In the genomic region with DNA sequence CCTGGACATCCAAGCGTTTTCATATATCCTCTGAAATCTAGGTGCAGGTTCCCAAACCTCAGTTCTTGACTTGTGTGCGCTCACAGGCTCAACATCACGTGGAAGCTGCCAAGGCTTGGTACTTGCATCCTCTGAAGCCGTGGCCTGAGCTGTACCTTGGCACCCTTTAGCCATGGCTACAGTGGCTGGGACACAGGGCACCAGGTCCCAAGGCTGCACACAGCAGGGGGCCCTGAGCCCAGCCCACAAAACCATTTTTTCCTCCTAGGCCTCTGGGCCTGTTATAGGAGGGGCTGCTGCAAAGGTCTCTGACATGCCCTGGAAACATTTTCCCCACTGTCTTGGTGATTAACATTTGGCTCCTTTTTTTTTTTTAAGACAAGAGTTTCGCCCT, we compare ENCODE assay signal across 1 cellular context.
A peak's percentile ranks its signal among the peaks of the same experiment; 100 is the strongest.
TF ChIP-seq lines count a peak whose summit lies in the region.

No MANE protein-coding gene starts in this region.

TF ChIP-seq in HEK293, 187 proteins besides CTCF, POLR2A, EP300 and RAD21 (continued from another document):
- TF ChIP-seq, protein P1, sequence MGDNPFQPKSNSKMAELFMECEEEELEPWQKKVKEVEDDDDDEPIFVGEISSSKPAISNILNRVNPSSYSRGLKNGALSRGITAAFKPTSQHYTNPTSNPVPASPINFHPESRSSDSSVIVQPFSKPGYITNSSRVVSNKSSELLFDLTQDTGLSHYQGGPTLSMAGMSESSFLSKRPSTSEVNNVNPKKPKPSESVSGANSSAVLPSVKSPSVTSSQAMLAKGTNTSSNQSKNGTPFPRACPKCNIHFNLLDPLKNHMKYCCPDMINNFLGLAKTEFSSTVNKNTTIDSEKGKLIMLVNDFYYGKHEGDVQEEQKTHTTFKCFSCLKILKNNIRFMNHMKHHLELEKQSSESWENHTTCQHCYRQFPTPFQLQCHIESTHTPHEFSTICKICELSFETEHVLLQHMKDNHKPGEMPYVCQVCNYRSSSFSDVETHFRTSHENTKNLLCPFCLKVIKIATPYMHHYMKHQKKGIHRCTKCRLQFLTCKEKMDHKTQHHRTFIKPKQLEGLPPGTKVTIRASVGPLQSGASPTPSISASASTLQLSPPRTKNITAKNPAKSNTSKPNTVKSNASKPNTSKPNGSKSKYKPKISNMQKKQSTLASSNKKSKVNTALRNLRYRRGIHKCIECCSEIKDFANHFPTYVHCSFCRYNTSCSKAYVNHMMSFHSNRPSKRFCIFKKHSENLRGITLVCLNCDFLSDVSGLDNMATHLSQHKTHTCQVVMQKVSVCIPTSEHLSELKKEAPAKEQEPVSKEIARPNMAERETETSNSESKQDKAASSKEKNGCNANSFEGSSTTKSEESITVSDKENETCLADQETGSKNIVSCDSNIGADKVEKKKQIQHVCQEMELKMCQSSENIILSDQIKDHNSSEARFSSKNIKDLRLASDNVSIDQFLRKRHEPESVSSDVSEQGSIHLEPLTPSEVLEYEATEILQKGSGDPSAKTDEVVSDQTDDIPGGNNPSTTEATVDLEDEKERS (tag by site-specific recombination; IDR thresholded peaks at IDR 0.05) = peak; percentile 73; the same call in 1 of the 2 replicates
- TF ChIP-seq, protein P2, sequence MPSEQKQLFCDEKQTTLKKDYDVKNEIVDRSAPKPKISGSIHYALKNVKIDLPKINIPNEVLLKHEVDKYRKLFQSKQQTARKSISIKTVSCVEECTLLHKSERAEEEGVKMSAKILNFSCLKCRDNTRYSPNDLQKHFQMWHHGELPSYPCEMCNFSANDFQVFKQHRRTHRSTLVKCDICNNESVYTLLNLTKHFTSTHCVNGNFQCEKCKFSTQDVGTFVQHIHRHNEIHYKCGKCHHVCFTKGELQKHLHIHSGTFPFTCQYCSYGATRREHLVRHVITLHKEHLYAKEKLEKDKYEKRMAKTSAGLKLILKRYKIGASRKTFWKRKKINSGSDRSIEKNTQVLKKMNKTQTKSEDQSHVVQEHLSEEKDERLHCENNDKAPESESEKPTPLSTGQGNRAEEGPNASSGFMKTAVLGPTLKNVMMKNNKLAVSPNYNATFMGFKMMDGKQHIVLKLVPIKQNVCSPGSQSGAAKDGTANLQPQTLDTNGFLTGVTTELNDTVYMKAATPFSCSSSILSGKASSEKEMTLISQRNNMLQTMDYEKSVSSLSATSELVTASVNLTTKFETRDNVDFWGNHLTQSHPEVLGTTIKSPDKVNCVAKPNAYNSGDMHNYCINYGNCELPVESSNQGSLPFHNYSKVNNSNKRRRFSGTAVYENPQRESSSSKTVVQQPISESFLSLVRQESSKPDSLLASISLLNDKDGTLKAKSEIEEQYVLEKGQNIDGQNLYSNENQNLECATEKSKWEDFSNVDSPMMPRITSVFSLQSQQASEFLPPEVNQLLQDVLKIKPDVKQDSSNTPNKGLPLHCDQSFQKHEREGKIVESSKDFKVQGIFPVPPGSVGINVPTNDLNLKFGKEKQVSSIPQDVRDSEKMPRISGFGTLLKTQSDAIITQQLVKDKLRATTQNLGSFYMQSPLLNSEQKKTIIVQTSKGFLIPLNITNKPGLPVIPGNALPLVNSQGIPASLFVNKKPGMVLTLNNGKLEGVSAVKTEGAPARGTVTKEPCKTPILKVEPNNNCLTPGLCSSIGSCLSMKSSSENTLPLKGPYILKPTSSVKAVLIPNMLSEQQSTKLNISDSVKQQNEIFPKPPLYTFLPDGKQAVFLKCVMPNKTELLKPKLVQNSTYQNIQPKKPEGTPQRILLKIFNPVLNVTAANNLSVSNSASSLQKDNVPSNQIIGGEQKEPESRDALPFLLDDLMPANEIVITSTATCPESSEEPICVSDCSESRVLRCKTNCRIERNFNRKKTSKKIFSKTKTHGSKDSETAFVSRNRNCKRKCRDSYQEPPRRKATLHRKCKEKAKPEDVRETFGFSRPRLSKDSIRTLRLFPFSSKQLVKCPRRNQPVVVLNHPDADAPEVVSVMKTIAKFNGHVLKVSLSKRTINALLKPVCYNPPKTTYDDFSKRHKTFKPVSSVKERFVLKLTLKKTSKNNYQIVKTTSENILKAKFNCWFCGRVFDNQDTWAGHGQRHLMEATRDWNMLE (tag by site-specific recombination; conservative IDR thresholded peaks at IDR 0.05; ENCODE audit: low read depth) = 0 out of 2 replicates have a peak, but pooled peaks have one; percentile 27
- TF ChIP-seq, protein P3, sequence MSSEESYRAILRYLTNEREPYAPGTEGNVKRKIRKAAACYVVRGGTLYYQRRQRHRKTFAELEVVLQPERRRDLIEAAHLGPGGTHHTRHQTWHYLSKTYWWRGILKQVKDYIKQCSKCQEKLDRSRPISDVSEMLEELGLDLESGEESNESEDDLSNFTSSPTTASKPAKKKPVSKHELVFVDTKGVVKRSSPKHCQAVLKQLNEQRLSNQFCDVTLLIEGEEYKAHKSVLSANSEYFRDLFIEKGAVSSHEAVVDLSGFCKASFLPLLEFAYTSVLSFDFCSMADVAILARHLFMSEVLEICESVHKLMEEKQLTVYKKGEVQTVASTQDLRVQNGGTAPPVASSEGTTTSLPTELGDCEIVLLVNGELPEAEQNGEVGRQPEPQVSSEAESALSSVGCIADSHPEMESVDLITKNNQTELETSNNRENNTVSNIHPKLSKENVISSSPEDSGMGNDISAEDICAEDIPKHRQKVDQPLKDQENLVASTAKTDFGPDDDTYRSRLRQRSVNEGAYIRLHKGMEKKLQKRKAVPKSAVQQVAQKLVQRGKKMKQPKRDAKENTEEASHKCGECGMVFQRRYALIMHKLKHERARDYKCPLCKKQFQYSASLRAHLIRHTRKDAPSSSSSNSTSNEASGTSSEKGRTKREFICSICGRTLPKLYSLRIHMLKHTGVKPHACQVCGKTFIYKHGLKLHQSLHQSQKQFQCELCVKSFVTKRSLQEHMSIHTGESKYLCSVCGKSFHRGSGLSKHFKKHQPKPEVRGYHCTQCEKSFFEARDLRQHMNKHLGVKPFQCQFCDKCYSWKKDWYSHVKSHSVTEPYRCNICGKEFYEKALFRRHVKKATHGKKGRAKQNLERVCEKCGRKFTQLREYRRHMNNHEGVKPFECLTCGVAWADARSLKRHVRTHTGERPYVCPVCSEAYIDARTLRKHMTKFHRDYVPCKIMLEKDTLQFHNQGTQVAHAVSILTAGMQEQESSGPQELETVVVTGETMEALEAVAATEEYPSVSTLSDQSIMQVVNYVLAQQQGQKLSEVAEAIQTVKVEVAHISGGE (tag by site-specific recombination; conservative IDR thresholded peaks at IDR 0.05; ENCODE audit: low read depth) = no peak
- TF ChIP-seq ZNF585B (tag by site-specific recombination; IDR thresholded peaks at IDR 0.05) (peak; percentile 100), ZNF529 (tag by site-specific recombination; IDR thresholded peaks at IDR 0.05; ENCODE audit: insufficient replicate concordance) (peak; percentile 58), SETDB1 (IDR thresholded peaks at IDR 0.05; ENCODE audit: insufficient read length, low read length) (peak; percentile 70)
